In genomic region chr19:33876619-33877018, GRCh38 we compare ENCODE assay signal across 35 cellular contexts.
"Had no signal": no experiment of that assay in that cellular context is flagged by ENCODE, and none has a peak within 500 bp of the region (broad histone marks: within the 10 kb centered on the region; RNA-seq: fewer than 3 reads in every experiment).

No MANE protein-coding gene starts in this region.

- H3K27ac Mint-ChIP-seq: activated CD4-positive, alpha-beta T cell treated with anti-CD3 and anti-CD28 coated beads for 36 hours; activated CD4-positive, alpha-beta T cell treated with anti-CD3 and anti-CD28 coated beads, Interleukin-2, amount 10 ng/mL, durations not matched to agents 7 days and 5 days; activated CD8-positive, alpha-beta T cell treated with anti-CD3 and anti-CD28 coated beads, Interleukin-2, amount 10 ng/mL, durations not matched to agents 7 days and 5 days; activated naive CD4-positive, alpha-beta T cell treated with anti-CD3 and anti-CD28 coated beads for 36 hours; activated naive CD4-positive, alpha-beta T cell treated with anti-CD3 and anti-CD28 coated beads, Interleukin-2, amount 50 U/mL, for 72 hours; activated T-helper 1 cell treated with anti-CD3 and anti-CD28 coated beads, Interleukin-12 subunit alpha, Interleukin-12 subunit beta, Interleukin-2, Interleukin-4 antibody, amounts not matched to agents 30 ng/mL and 10 ng/mL and 1 ng/mL, durations not matched to agents 14 hours and 24 hours and 36 hours; IgD-negative memory B cell; T-helper 1 cell treated with Interleukin-12 subunit alpha and Interleukin-12 subunit beta and Interleukin-4 antibody, amounts not matched to agents 30 μg/mL and 1 μg/mL, for 36 hours; T-helper 2 cell treated with Interferon-gamma antibody and Interleukin-4, amounts not matched to agents 5 μg/mL and 100 μg/mL, for 36 hours; WTC11 had no signal

- H3K4me3 Mint-ChIP-seq: activated CD4-positive, alpha-beta T cell treated with anti-CD3 and anti-CD28 coated beads for 36 hours; activated CD4-positive, alpha-beta T cell treated with anti-CD3 and anti-CD28 coated beads, Interleukin-2, amount 10 ng/mL, durations not matched to agents 7 days and 5 days; activated CD8-positive, alpha-beta T cell treated with anti-CD3 and anti-CD28 coated beads, Interleukin-2, amount 10 ng/mL, durations not matched to agents 7 days and 5 days; activated naive CD4-positive, alpha-beta T cell treated with anti-CD3 and anti-CD28 coated beads for 36 hours; activated T-cell treated with anti-CD3 and anti-CD28 coated beads, Interleukin-2, amount 50 U/mL, for 4 hours; activated T-helper 1 cell treated with anti-CD3 and anti-CD28 coated beads, Interleukin-12 subunit alpha, Interleukin-12 subunit beta, Interleukin-2, Interleukin-4 antibody, amounts not matched to agents 30 ng/mL and 10 ng/mL and 1 ng/mL, durations not matched to agents 14 hours and 24 hours and 36 hours; IgD-negative memory B cell; T-helper 1 cell treated with Interleukin-12 subunit alpha and Interleukin-12 subunit beta and Interleukin-4 antibody, amounts not matched to agents 30 μg/mL and 1 μg/mL, for 36 hours; T-helper 2 cell treated with Interferon-gamma antibody and Interleukin-4, amounts not matched to agents 5 μg/mL and 100 μg/mL, for 36 hours; WTC11 had no signal

- DNase-seq: activated CD4-positive, alpha-beta T cell treated with anti-CD3 and anti-CD28 coated beads for 36 hours; activated CD4-positive, alpha-beta T cell treated with anti-CD3 and anti-CD28 coated beads, Interleukin-2, amount 10 ng/mL, durations not matched to agents 7 days and 5 days; activated CD4-positive, alpha-beta T cell treated with anti-CD3 and anti-CD28 coated beads, Interleukin-2, amount 50 U/mL, for 48 hours; activated CD8-positive, alpha-beta T cell treated with anti-CD3 and anti-CD28 coated beads, Interleukin-2, amount 10 ng/mL, durations not matched to agents 7 days and 5 days; activated gamma-delta T cell treated with Interleukin-2 at 50 U/mL for 16 hours; activated naive CD4-positive, alpha-beta T cell treated with anti-CD3 and anti-CD28 coated beads for 36 hours; activated T-cell treated with anti-CD3 and anti-CD28 coated beads for 4 hours; activated T-cell treated with anti-CD3 and anti-CD28 coated beads, Interleukin-2, amount 50 U/mL, for 4 hours; body of pancreas; caudate nucleus; Karpas-422; KBM-7; NCI-H1105; NCI-H1417 treated with DMSO at 0.1 percent for 48 hours; NCI-H187 treated with DMSO at 0.1 percent for 48 hours; NCI-H2081; NCI-H2171 treated with DMSO at 0.1 percent for 48 hours; NCI-H226; NCI-H526; NCI-H748 treated with DMSO at 0.1 percent for 48 hours; PC-9; Right ventricle myocardium superior had no signal

- H3K4me2 ChIP-seq: PC-9 had no signal

- H3K9me3 ChIP-seq: adrenal gland, body of pancreas had no signal

- ATAC-seq: activated CD4-positive, alpha-beta T cell treated with anti-CD3 and anti-CD28 coated beads for 36 hours; activated CD4-positive, CD25-positive, alpha-beta regulatory T cell treated with anti-CD3 and anti-CD28 coated beads, Interleukin-2, amount 50 U/mL, for 24 hours; activated CD8-positive, alpha-beta T cell treated with anti-CD3 and anti-CD28 coated beads, Interleukin-2, amount 10 ng/mL, durations not matched to agents 7 days and 5 days; activated naive CD4-positive, alpha-beta T cell treated with anti-CD3 and anti-CD28 coated beads, Interleukin-2, amount 50 U/mL, for 72 hours; activated T-cell treated with anti-CD3 and anti-CD28 coated beads, Interleukin-2, amount 50 U/mL, for 4 hours; body of pancreas; WTC11 had no signal

- H3K27me3 Mint-ChIP-seq: activated CD4-positive, alpha-beta T cell treated with anti-CD3 and anti-CD28 coated beads, Interleukin-2, amount 10 ng/mL, durations not matched to agents 7 days and 5 days had no signal

- H3K27ac ChIP-seq: adrenal gland, body of pancreas, PC-9, SK-N-MC had no signal

- H3K4me1 Mint-ChIP-seq: activated CD4-positive, alpha-beta T cell treated with anti-CD3 and anti-CD28 coated beads for 36 hours; activated CD4-positive, alpha-beta T cell treated with anti-CD3 and anti-CD28 coated beads, Interleukin-2, amount 10 ng/mL, durations not matched to agents 7 days and 5 days; IgD-negative memory B cell had no signal

- H3K9me3 Mint-ChIP-seq: activated CD4-positive, alpha-beta T cell treated with anti-CD3 and anti-CD28 coated beads, Interleukin-2, amount 10 ng/mL, durations not matched to agents 7 days and 5 days; activated naive CD4-positive, alpha-beta T cell treated with anti-CD3 and anti-CD28 coated beads for 36 hours; activated naive CD4-positive, alpha-beta T cell treated with anti-CD3 and anti-CD28 coated beads, Interleukin-2, amount 50 U/mL, for 72 hours; activated T-cell treated with anti-CD3 and anti-CD28 coated beads, Interleukin-2, amount 50 U/mL, for 4 hours; activated T-helper 1 cell treated with anti-CD3 and anti-CD28 coated beads, Interleukin-12 subunit alpha, Interleukin-12 subunit beta, Interleukin-2, Interleukin-4 antibody, amounts not matched to agents 30 ng/mL and 10 ng/mL and 1 ng/mL, durations not matched to agents 14 hours and 24 hours and 36 hours; IgD-negative memory B cell; T-helper 1 cell treated with Interleukin-12 subunit alpha and Interleukin-12 subunit beta and Interleukin-4 antibody, amounts not matched to agents 30 μg/mL and 1 μg/mL, for 36 hours; T-helper 2 cell treated with Interferon-gamma antibody and Interleukin-4, amounts not matched to agents 5 μg/mL and 100 μg/mL, for 36 hours; WTC11 had no signal

- FAIRE-seq: astrocyte, bronchial epithelial cell, RCC 7860, TTC549 had no signal

- H3K36me3 Mint-ChIP-seq: activated naive CD4-positive, alpha-beta T cell treated with anti-CD3 and anti-CD28 coated beads, Interleukin-2, amount 50 U/mL, for 72 hours; IgD-negative memory B cell; WTC11 had no signal

- H3K4me3 ChIP-seq: adrenal gland, body of pancreas, PC-9, SK-N-MC had no signal
